In the genomic region with DNA sequence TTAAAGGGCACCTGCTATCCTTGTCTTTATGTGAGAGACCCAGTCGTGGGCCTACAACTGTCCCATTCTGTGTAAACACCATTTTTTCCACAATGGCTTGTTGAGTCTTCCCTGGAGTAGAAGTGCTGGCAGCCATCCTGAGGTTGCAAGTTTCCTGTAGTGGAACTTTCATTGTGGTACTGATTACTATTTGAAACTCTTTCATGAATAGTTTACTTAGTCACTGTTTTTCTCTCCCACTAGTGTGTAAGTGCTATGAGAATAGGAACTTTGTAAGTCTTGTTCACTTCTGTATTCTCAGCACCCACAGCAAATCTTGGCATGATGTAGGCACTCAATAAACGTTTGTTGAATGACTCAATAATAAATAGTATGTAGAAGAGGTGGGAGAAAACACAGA, we compare ENCODE assay signal across 19 cellular contexts. TPM values are rescaled to one million over a fixed set of nuclear protein-coding genes. Genes with fewer than 3 reads are reported as not detected.
"Had no signal": no experiment of that assay in that cellular context is flagged by ENCODE, and none has a peak within 500 bp of the region (broad histone marks: within the 10 kb centered on the region; RNA-seq: fewer than 3 reads in every experiment).

No MANE protein-coding gene starts in this region.

- H3K4me1 Mint-ChIP-seq: activated CD4-positive, alpha-beta T cell treated with anti-CD3 and anti-CD28 coated beads, Interleukin-2, amount 10 ng/mL, durations not matched to agents 24 days and 14 days; activated naive CD8-positive, alpha-beta T cell treated with anti-CD3 and anti-CD28 coated beads, Interleukin-2, amount 50 U/mL, for 24 hours had no signal

- H3K4me3 Mint-ChIP-seq: activated CD4-positive, alpha-beta T cell treated with anti-CD3 and anti-CD28 coated beads, Interleukin-2, amount 10 ng/mL, durations not matched to agents 24 days and 14 days; activated naive CD8-positive, alpha-beta T cell treated with anti-CD3 and anti-CD28 coated beads, Interleukin-2, amount 50 U/mL, for 24 hours; activated T-helper 1 cell treated with anti-CD3 and anti-CD28 coated beads, Interleukin-12 subunit alpha, Interleukin-12 subunit beta, Interleukin-2, Interleukin-4 antibody, amounts not matched to agents 30 ng/mL and 10 ng/mL and 1 ng/mL, durations not matched to agents 14 hours and 24 hours and 36 hours; natural killer cell; T-helper 2 cell treated with Interferon-gamma antibody and Interleukin-4, amounts not matched to agents 5 μg/mL and 100 μg/mL, for 36 hours had no signal

- H3K9me3 Mint-ChIP-seq: activated CD4-positive, alpha-beta T cell treated with anti-CD3 and anti-CD28 coated beads, Interleukin-2, amount 10 ng/mL, durations not matched to agents 24 days and 14 days; activated naive CD8-positive, alpha-beta T cell treated with anti-CD3 and anti-CD28 coated beads, Interleukin-2, amount 50 U/mL, for 24 hours; activated T-helper 1 cell treated with anti-CD3 and anti-CD28 coated beads, Interleukin-12 subunit alpha, Interleukin-12 subunit beta, Interleukin-2, Interleukin-4 antibody, amounts not matched to agents 30 ng/mL and 10 ng/mL and 1 ng/mL, durations not matched to agents 14 hours and 24 hours and 36 hours; natural killer cell; T-helper 2 cell treated with Interferon-gamma antibody and Interleukin-4, amounts not matched to agents 5 μg/mL and 100 μg/mL, for 36 hours had no signal

- H3K27ac Mint-ChIP-seq: activated CD4-positive, alpha-beta T cell treated with anti-CD3 and anti-CD28 coated beads, Interleukin-2, amount 10 ng/mL, durations not matched to agents 24 days and 14 days; activated naive CD8-positive, alpha-beta T cell treated with anti-CD3 and anti-CD28 coated beads, Interleukin-2, amount 50 U/mL, for 24 hours; activated T-helper 1 cell treated with anti-CD3 and anti-CD28 coated beads, Interleukin-12 subunit alpha, Interleukin-12 subunit beta, Interleukin-2, Interleukin-4 antibody, amounts not matched to agents 30 ng/mL and 10 ng/mL and 1 ng/mL, durations not matched to agents 14 hours and 24 hours and 36 hours; natural killer cell; progenitor cell of endocrine pancreas; T-helper 2 cell treated with Interferon-gamma antibody and Interleukin-4, amounts not matched to agents 5 μg/mL and 100 μg/mL, for 36 hours had no signal

- H3K36me3 Mint-ChIP-seq: natural killer cell had no signal

- DNase-seq: activated CD4-positive, alpha-beta T cell treated with anti-CD3 and anti-CD28 coated beads, Interleukin-2, amount 10 ng/mL, durations not matched to agents 24 days and 14 days; activated CD4-positive, CD25-positive, alpha-beta regulatory T cell; activated CD8-positive, alpha-beta memory T cell treated with anti-CD3 and anti-CD28 coated beads for 24 hours; activated naive CD4-positive, alpha-beta T cell treated with Interleukin-2 at 50 U/mL for 16 hours; activated naive CD8-positive, alpha-beta T cell treated with anti-CD3 and anti-CD28 coated beads, Interleukin-2, amount 50 U/mL, for 24 hours; central memory CD4-positive, alpha-beta T cell; cortex of kidney; effector CD4-positive, alpha-beta T cell; mesenchymal stem cell; natural killer cell; sigmoid colon; stimulated activated CD4-positive, alpha-beta T cell treated with anti-CD3 and anti-CD28 coated beads, Interleukin-1b, Interleukin-23, amount 100 ng/mL, for 48 hours; SW 1271 had no signal

- H3K27me3 ChIP-seq: hepatocyte, sigmoid colon, tibial nerve, vagina had no signal

- H3K4me3 ChIP-seq: hepatocyte, sigmoid colon, tibial nerve, vagina had no signal

- H3K27me3 Mint-ChIP-seq: activated naive CD8-positive, alpha-beta T cell treated with anti-CD3 and anti-CD28 coated beads, Interleukin-2, amount 50 U/mL, for 24 hours; progenitor cell of endocrine pancreas had no signal

- H3K9me3 ChIP-seq: sigmoid colon, tibial nerve, vagina had no signal

- H3K36me3 ChIP-seq: sigmoid colon, tibial nerve, vagina had no signal

- H3K27ac ChIP-seq: hepatocyte, vagina had no signal

RNA-seq across cellular contexts. Expression of a gene that starts 48.6 kb away (rescaled TPM):
- total RNA-seq: activated CD4-positive, alpha-beta T cell treated with anti-CD3 and anti-CD28 coated beads, Interleukin-2, amount 10 ng/mL, durations not matched to agents 24 days and 14 days; activated T-helper 1 cell treated with anti-CD3 and anti-CD28 coated beads, Interleukin-12 subunit alpha, Interleukin-12 subunit beta, Interleukin-2, Interleukin-4 antibody, amounts not matched to agents 30 ng/mL and 10 ng/mL and 1 ng/mL, durations not matched to agents 14 hours and 24 hours and 36 hours; natural killer cell had no signal
